Comparison of ENCODE assay signal across 14 cellular contexts in the genomic region with DNA sequence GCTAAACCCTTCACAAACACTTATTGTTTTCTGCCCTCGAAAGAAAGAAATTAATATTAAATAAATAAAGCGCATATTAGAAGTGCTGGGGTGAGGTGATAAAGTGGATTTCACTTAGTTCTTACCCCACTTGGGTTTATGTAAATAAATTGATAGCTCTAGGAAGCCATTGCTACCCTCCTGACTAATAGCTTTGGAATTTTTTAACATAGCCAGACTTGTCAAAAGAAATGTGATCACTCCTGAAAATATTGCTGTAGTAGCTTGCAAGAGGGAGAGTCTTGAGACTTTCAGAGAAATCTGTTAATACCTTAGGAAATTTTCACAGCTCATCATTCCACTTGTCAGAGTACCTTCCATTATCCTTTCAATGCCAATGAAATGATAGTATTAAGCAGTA. TPM values are rescaled to one million over a fixed set of nuclear protein-coding genes. Genes with fewer than 3 reads are reported as not detected.
DNase-seq lines count a peak whose midpoint lies in the region; ATAC-seq, FAIRE-seq and TF ChIP-seq lines count a peak whose summit lies in the region.
"Had no signal": no experiment of that assay in that cellular context is flagged by ENCODE, and none has a peak within 500 bp of the region (broad histone marks: within the 10 kb centered on the region; RNA-seq: fewer than 3 reads in every experiment).

No MANE protein-coding gene starts in this region.

- POLR2A ChIA-PET in RWPE1 (lab: Yijun Ruan, JAX; ENCODE audit: low non-redundant PET): no interaction called here

- peaks cover 4 to 11% (median 5%) of the 10 kb centered on the region in 3 donors for H3K36me3 Mint-ChIP-seq in immature natural killer cell

- H3K4me1 Mint-ChIP-seq in immature natural killer cell: peaks cover 25 to 40% of the 10 kb centered on the region in 2 donors

- DNase-seq in GM03348 (ENCODE audit: low spot score): peak; percentile 47
- DNase-seq in RWPE1 (ENCODE audit: low spot score): peak; percentile 87
- peak; percentile 82 for DNase-seq in fibroblast of peridontal ligament (ENCODE audit: extremely low read depth)
- DNase-seq in omental fat pad (ENCODE audit: low spot score): no peak
- no peak for DNase-seq in anterior cingulate cortex (lab: John Stamatoyannopoulos, UW)
- no peak for DNase-seq in GM12891 (ENCODE audit: insufficient read length, low spot score)
- DNase-seq in immature natural killer cell: no peak
- DNase-seq: MV-4-11, NCI-H526, SJCRH30, small intestine had no signal

- H3K27ac Mint-ChIP-seq in immature natural killer cell: no peak overlapping the region

- TF ChIP-seq POLR2A in GM12891 (IDR thresholded peaks at IDR 0.05; ENCODE audit: low read depth, low read length): no peak

- H3K9me3 Mint-ChIP-seq in immature natural killer cell: no peaks in the 10 kb centered on the region
- H3K9me3 Mint-ChIP-seq: activated T-helper 1 cell treated with anti-CD3 and anti-CD28 coated beads, Interleukin-12 subunit alpha, Interleukin-12 subunit beta, Interleukin-2, Interleukin-4 antibody, amounts not matched to agents 30 ng/mL and 10 ng/mL and 1 ng/mL, durations not matched to agents 14 hours and 24 hours and 36 hours; central memory CD8-positive, alpha-beta T cell had no signal

- H3K4me3 Mint-ChIP-seq in immature natural killer cell: no peak overlapping the region
- H3K4me3 Mint-ChIP-seq: activated T-helper 1 cell treated with anti-CD3 and anti-CD28 coated beads, Interleukin-12 subunit alpha, Interleukin-12 subunit beta, Interleukin-2, Interleukin-4 antibody, amounts not matched to agents 30 ng/mL and 10 ng/mL and 1 ng/mL, durations not matched to agents 14 hours and 24 hours and 36 hours; central memory CD8-positive, alpha-beta T cell had no signal

- ATAC-seq in omental fat pad (ENCODE audit: low FRiP score) (peak; percentile 48), GM19463 (IDR thresholded peaks at IDR 0.05; ENCODE audit: unreplicated experiment) (no peak)

- H3K27me3 Mint-ChIP-seq in immature natural killer cell (ENCODE audit: low read depth in 3 of 3): no peaks in the 10 kb centered on the region
- H3K27me3 Mint-ChIP-seq: central memory CD8-positive, alpha-beta T cell had no signal

- no peak overlapping the region for H3K27ac ChIP-seq in RWPE1
- H3K27ac ChIP-seq: SJCRH30 had no signal

- FAIRE-seq in GM12891 (lab: Jason Lieb, UNC): no peak
- FAIRE-seq: small intestine had no signal

- TF ChIP-seq CTCF in RWPE1 (conservative IDR thresholded peaks at IDR 0.05; ENCODE audit: low read depth) (no peak), omental fat pad (IDR thresholded peaks at IDR 0.05) (no peak)

- CTCF ChIA-PET in RWPE1 (lab: Yijun Ruan, JAX): no interaction called here

TF ChIP-seq in GM12891, 5 proteins besides CTCF, POLR2A, EP300 and RAD21:
- no peak for TF ChIP-seq POU2F2 (IDR thresholded peaks at IDR 0.05; ENCODE audit: low read depth, low read length)
- no peak for TF ChIP-seq SPI1 (IDR thresholded peaks at IDR 0.05; ENCODE audit: low read depth, low read length)
- TF ChIP-seq POLR2AphosphoS5 (IDR thresholded peaks at IDR 0.05; ENCODE audit: low read depth, low read length): no peak
- no peak for TF ChIP-seq PAX5 (IDR thresholded peaks at IDR 0.05; ENCODE audit: insufficient read depth, low read length, severe bottlenecking)
- no peak for TF ChIP-seq TAF1 (IDR thresholded peaks at IDR 0.05; ENCODE audit: low read depth, low read length)

RNA-seq across cellular contexts. Expression of a gene that starts 7.6 kb away (rescaled TPM):
- total RNA-seq in omental fat pad: 10 to 100 TPM; 10.7 to 37.3 (median 18.2) TPM
- polyA plus RNA-seq in GM12891 (2012; ENCODE audit: low read depth, missing spikeins): 7.3 TPM
- 1 to 10 TPM in 2 of 3 donors, under 1 TPM in 1; 0.84 to 1.7 (median 1.6) TPM for polyA plus RNA-seq in immature natural killer cell

RNA-seq across cellular contexts. Expression of a gene that starts 15.4 kb away (rescaled TPM):
- total RNA-seq in omental fat pad: 10 to 100 TPM in 1 of 4 donors, 1 to 10 TPM in 3; 7.3 to 17.8 (median 7.9) TPM
- 6.5 TPM for polyA plus RNA-seq in GM12891 (2012; ENCODE audit: low read depth, missing spikeins)
- polyA plus RNA-seq in immature natural killer cell: 10 to 100 TPM in 1 of 3 donors, 1 to 10 TPM in 2; 3.5 to 15.8 (median 6.1) TPM

Comparison
In these comparisons a context has a peak if more than half of its experiments do, and no peak if none do; other contexts are left out.
1. DNase-seq: peak in GM03348 (single experiment), RWPE1 (single experiment) and fibroblast of peridontal ligament (single experiment); none in omental fat pad (single experiment), anterior cingulate cortex (0 of 58), GM12891 (single experiment) and immature natural killer cell (0 of 3).